2 cellular contexts compared by ENCODE assay signal in genomic region chr2:24973812-24974211, GRCh38.
TF ChIP-seq lines count a peak whose summit lies in the region.

No MANE protein-coding gene starts in this region.

TF ChIP-seq in IMR-90, 13 proteins besides CTCF, POLR2A, EP300 and RAD21:
- TF ChIP-seq CEBPB (IDR thresholded peaks at IDR 0.05; ENCODE audit: low read depth, low read length) (no peak), RCOR1 (IDR thresholded peaks at IDR 0.05; ENCODE audit: insufficient replicate concordance, low read length) (no peak), CHD1 (IDR thresholded peaks at IDR 0.05; ENCODE audit: low read depth, low read length) (no peak), BHLHE40 (IDR thresholded peaks at IDR 0.05; ENCODE audit: low read depth, low read length) (no peak), SMC3 (IDR thresholded peaks at IDR 0.05; ENCODE audit: low read depth, low read length) (no peak), MAFK (IDR thresholded peaks at IDR 0.05; ENCODE audit: low read depth, low read length) (no peak), NFE2L2 (IDR thresholded peaks at IDR 0.05; ENCODE audit: low read depth, low read length) (no peak), MXI1 (IDR thresholded peaks at IDR 0.05; ENCODE audit: borderline replicate concordance, low read depth, low read length) (no peak), RFX5 (IDR thresholded peaks at IDR 0.05; ENCODE audit: low read depth, low read length) (no peak), FOS (IDR thresholded peaks at IDR 0.05; ENCODE audit: low read depth, low read length) (no peak), ELK1 (IDR thresholded peaks at IDR 0.05; ENCODE audit: borderline replicate concordance, low read depth, low read length) (no peak)

TF ChIP-seq in K562, 482 proteins besides CTCF, POLR2A, EP300 and RAD21 (continues in another document):
- no peak for TF ChIP-seq ZNF263 (CRISPR knock-in tag; IDR thresholded peaks at IDR 0.05; ENCODE audit: borderline replicate concordance)
- no peak for TF ChIP-seq BCLAF1 (IDR thresholded peaks at IDR 0.05; ENCODE audit: borderline replicate concordance in 1 of 2, control insufficient read depth in 1 of 2, low read depth in 2 of 2, low read length in 1 of 2)
- TF ChIP-seq BCOR (IDR thresholded peaks at IDR 0.05): no peak
- TF ChIP-seq KDM2B (CRISPR knock-in tag; IDR thresholded peaks at IDR 0.05): no peak
- TF ChIP-seq CTBP1 (IDR thresholded peaks at IDR 0.05; ENCODE audit: borderline replicate concordance): no peak
- TF ChIP-seq ZBTB9 (CRISPR knock-in tag; IDR thresholded peaks at IDR 0.05): no peak
- TF ChIP-seq HNRNPUL1 (IDR thresholded peaks at IDR 0.05; ENCODE audit: low read length): no peak
- peak; percentile 76 for TF ChIP-seq GABPB1 (CRISPR knock-in tag; IDR thresholded peaks at IDR 0.05)
- TF ChIP-seq FOXO4 (CRISPR knock-in tag; IDR thresholded peaks at IDR 0.05): no peak
- no peak for TF ChIP-seq ELF1 (tag; IDR thresholded peaks at IDR 0.05)
- no peak for TF ChIP-seq SP2 (IDR thresholded peaks at IDR 0.05; ENCODE audit: extremely low read depth, low read depth, low read length, poor library complexity, severe bottlenecking)
- TF ChIP-seq ZNF696 (CRISPR knock-in tag; conservative IDR thresholded peaks at IDR 0.05): no peak
- TF ChIP-seq CBFA2T2 (conservative IDR thresholded peaks at IDR 0.05): peak; percentile 44; the same call in 1 of the 2 replicates
- no peak for TF ChIP-seq NBN (IDR thresholded peaks at IDR 0.05; ENCODE audit: low read depth)
- TF ChIP-seq DEAF1 (CRISPR knock-in tag; IDR thresholded peaks at IDR 0.05): no peak
- TF ChIP-seq ZC3H8 (IDR thresholded peaks at IDR 0.05): no peak
- TF ChIP-seq RUNX1 (IDR thresholded peaks at IDR 0.05; ENCODE audit: low read depth): no peak
- TF ChIP-seq PCBP1 (IDR thresholded peaks at IDR 0.05; ENCODE audit: low read depth, low read length, poor library complexity, severe bottlenecking): no peak
- no peak for TF ChIP-seq ZNF175 (CRISPR knock-in tag; IDR thresholded peaks at IDR 0.05; ENCODE audit: low read depth)
- no peak for TF ChIP-seq AFF1 (IDR thresholded peaks at IDR 0.05; ENCODE audit: low read depth in 1 of 2, partially characterized antibody in 2 of 2)
- TF ChIP-seq MXI1 (IDR thresholded peaks at IDR 0.05; ENCODE audit: low read depth, low read length): no peak
- TF ChIP-seq ILF3 (IDR thresholded peaks at IDR 0.05; ENCODE audit: borderline replicate concordance): no peak
- no peak for TF ChIP-seq ATF1 (CRISPR knock-in tag; IDR thresholded peaks at IDR 0.05)
- peak; percentile 60 for TF ChIP-seq ATF1 (tag; IDR thresholded peaks at IDR 0.05)
- peak; percentile 56; the same call in 1 of the 2 replicates for TF ChIP-seq ZNF395 (CRISPR knock-in tag; IDR thresholded peaks at IDR 0.05)
- 0 out of 2 replicates have a peak, but pooled peaks have one; percentile 3 for TF ChIP-seq ADNP (tag; IDR thresholded peaks at IDR 0.05)
- TF ChIP-seq TCF3 (CRISPR knock-in tag; IDR thresholded peaks at IDR 0.05): peak; percentile 50
- TF ChIP-seq MCM3 (IDR thresholded peaks at IDR 0.05): no peak
- TF ChIP-seq OTX1 (CRISPR knock-in tag; IDR thresholded peaks at IDR 0.05): no peak
- TF ChIP-seq ZNF280A (IDR thresholded peaks at IDR 0.05; ENCODE audit: low read depth, partially characterized antibody): no peak
- TF ChIP-seq ZNF134 (CRISPR knock-in tag; conservative IDR thresholded peaks at IDR 0.05): no peak
- TF ChIP-seq HIVEP1 (CRISPR knock-in tag; IDR thresholded peaks at IDR 0.05): no peak
